In the genomic region with DNA sequence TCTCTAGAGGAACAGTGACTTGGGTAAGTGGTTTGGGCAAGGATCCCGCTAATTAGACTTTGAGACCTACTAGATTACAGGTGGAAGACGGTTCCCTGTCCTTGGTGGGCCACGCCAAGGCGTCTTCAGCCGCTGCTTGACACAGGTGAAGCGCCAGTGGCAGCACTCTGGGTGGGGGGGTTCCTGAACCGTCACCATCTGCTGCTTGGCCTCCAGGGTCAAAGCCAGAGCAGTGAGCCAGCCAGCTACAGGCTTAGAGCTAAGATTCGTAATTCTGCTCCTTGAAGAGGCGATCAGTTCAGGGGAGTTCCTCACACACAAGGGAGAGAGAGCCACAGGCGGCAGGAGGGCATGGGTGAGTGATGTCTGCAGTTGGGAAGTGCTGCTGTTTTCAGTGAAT, we compare ENCODE assay signal across 26 cellular contexts.
"Had no signal": no experiment of that assay in that cellular context is flagged by ENCODE, and none has a peak within 500 bp of the region (broad histone marks: within the 10 kb centered on the region; RNA-seq: fewer than 3 reads in every experiment).

No MANE protein-coding gene starts in this region.

- H3K4me3 Mint-ChIP-seq: activated CD4-positive, alpha-beta T cell treated with anti-CD3 and anti-CD28 coated beads for 36 hours; activated naive CD8-positive, alpha-beta T cell; nephron; stimulated activated naive CD8-positive, alpha-beta T cell treated with anti-CD3 and anti-CD28 coated beads, Interleukin-15, amount 100 ng/mL, for 72 hours; T-cell; WTC11 had no signal

- ATAC-seq: activated CD4-positive, alpha-beta T cell treated with anti-CD3 and anti-CD28 coated beads for 36 hours; gastrocnemius medialis; left cardiac atrium; psoas muscle; stimulated activated naive CD8-positive, alpha-beta T cell treated with anti-CD3 and anti-CD28 coated beads, Interleukin-15, amount 100 ng/mL, for 72 hours; T-cell; WTC11 had no signal

- H3K4me1 Mint-ChIP-seq: nephron; stimulated activated naive CD8-positive, alpha-beta T cell treated with anti-CD3 and anti-CD28 coated beads, Interleukin-15, amount 100 ng/mL, for 72 hours; WTC11 had no signal

- H3K4me1 ChIP-seq: ascending aorta, esophagus squamous epithelium, tibial nerve, uterus had no signal

- H3K9me3 ChIP-seq: adrenal gland, ascending aorta, esophagus squamous epithelium, gastrocnemius medialis, neutrophil, ovary, psoas muscle, right atrium auricular region, tibial nerve, uterus had no signal

- DNase-seq: activated CD4-positive, alpha-beta T cell treated with anti-CD3 and anti-CD28 coated beads for 36 hours; activated CD4-positive, alpha-beta T cell treated with anti-CD3 and anti-CD28 coated beads, Interleukin-2, amount 50 U/mL, for 4 hours; activated gamma-delta T cell treated with Interleukin-2 at 50 U/mL for 16 hours; activated T-cell treated with anti-CD3 and anti-CD28 coated beads for 4 hours; brain microvascular endothelial cell; central memory CD4-positive, alpha-beta T cell; effector memory CD4-positive, alpha-beta T cell; esophagus squamous epithelium; gastrocnemius medialis; hypothalamus; left cardiac atrium; midbrain; ovary; psoas muscle; stimulated activated CD4-positive, alpha-beta T cell treated with anti-CD3 and anti-CD28 coated beads, Interleukin-4, amount 100 ng/mL, for 24 hours; stimulated activated naive CD8-positive, alpha-beta T cell treated with anti-CD3 and anti-CD28 coated beads, Interleukin-15, amount 100 ng/mL, for 72 hours; T-cell; uterus had no signal

- H3K9me3 Mint-ChIP-seq: nephron; stimulated activated naive CD8-positive, alpha-beta T cell treated with anti-CD3 and anti-CD28 coated beads, Interleukin-15, amount 100 ng/mL, for 72 hours; T-cell; WTC11 had no signal

- H3K36me3 ChIP-seq: ovary, uterus had no signal

- H3K27me3 Mint-ChIP-seq: activated CD4-positive, alpha-beta T cell treated with anti-CD3 and anti-CD28 coated beads for 36 hours; activated naive CD8-positive, alpha-beta T cell; stimulated activated naive CD8-positive, alpha-beta T cell treated with anti-CD3 and anti-CD28 coated beads, Interleukin-15, amount 100 ng/mL, for 72 hours; T-cell had no signal

- H3K27me3 ChIP-seq: adrenal gland, ascending aorta, brain microvascular endothelial cell, esophagus squamous epithelium, gastrocnemius medialis, neutrophil, ovary, right atrium auricular region, tibial nerve, uterus had no signal

- H3K4me3 ChIP-seq: adrenal gland, ascending aorta, esophagus squamous epithelium, gastrocnemius medialis, ovary, psoas muscle, right atrium auricular region, tibial nerve, uterus had no signal

- H3K27ac Mint-ChIP-seq: activated naive CD8-positive, alpha-beta T cell; nephron; T-cell; WTC11 had no signal

- H3K27ac ChIP-seq: adrenal gland, ascending aorta, brain microvascular endothelial cell, esophagus squamous epithelium, gastrocnemius medialis, neutrophil, ovary, psoas muscle, right atrium auricular region, tibial nerve, uterus had no signal
